ENCODE assay signal across 32 cellular contexts in genomic region chr16:26563018-26563417, GRCh38.
DNase-seq lines count a peak whose midpoint lies in the region; ATAC-seq, FAIRE-seq and TF ChIP-seq lines count a peak whose summit lies in the region.
"Had no signal": no experiment of that assay in that cellular context is flagged by ENCODE, and none has a peak within 500 bp of the region (broad histone marks: within the 10 kb centered on the region; RNA-seq: fewer than 3 reads in every experiment).

No MANE protein-coding gene starts in this region.

- no peak for TF ChIP-seq CTCF in HepG2 (CRISPR knock-in tag; IDR thresholded peaks at IDR 0.05)
- no peak for TF ChIP-seq CTCF in right lobe of liver (IDR thresholded peaks at IDR 0.05)
- TF ChIP-seq CTCF in A549 (IDR thresholded peaks at IDR 0.05), result no peak
- no peak for TF ChIP-seq CTCF in K562 (IDR thresholded peaks at IDR 0.05 in 2 of 3, conservative IDR thresholded peaks at IDR 0.05 in 1 of 3; ENCODE audit: insufficient read depth in 2 of 3, low read depth in 1 of 3, low read length in 3 of 3)
- TF ChIP-seq CTCF in prostate gland (IDR thresholded peaks at IDR 0.05), result no peak

- H3K9me3 ChIP-seq in HepG2 (ENCODE audit: low read length) (no peaks in the 10 kb centered on the region), right lobe of liver (no peaks in the 10 kb centered on the region), A549 (no peaks in the 10 kb centered on the region), K562 (replicated peaks; ENCODE audit: control insufficient read depth, insufficient read depth, low read depth, low read length) (no peaks in the 10 kb centered on the region), prostate gland (no peaks in the 10 kb centered on the region)
- H3K9me3 ChIP-seq: BE2C; BLaER1; BLaER1 treated with 17β-estradiol and CSF1 and Interleukin-3, amounts not matched to agents 10 nM and 100 nM; Caco-2 had no signal

- H3K27me3 ChIP-seq in HepG2 (ENCODE audit: control insufficient read depth in 1 of 2, insufficient read depth in 2 of 2, low read length in 2 of 2) (no peaks in the 10 kb centered on the region; a peak in 1 of 5 replicates), right lobe of liver (no peaks in the 10 kb centered on the region), K562 (ENCODE audit: control insufficient read depth in 2 of 2, insufficient read depth in 2 of 2, low read length in 2 of 2) (no peaks in the 10 kb centered on the region), prostate gland (replicated peaks; ENCODE audit: insufficient read depth) (peaks cover 4% of the 10 kb centered on the region)
- H3K27me3 ChIP-seq: BE2C; BLaER1; BLaER1 treated with 17β-estradiol and CSF1 and Interleukin-3, amounts not matched to agents 10 nM and 100 nM had no signal

- CTCF ChIA-PET in HepG2 (lab: Yijun Ruan, JAX; ENCODE audit: low intra/inter-chr PET ratio, low total read pairs) (no interaction called here), A549 (lab: Yijun Ruan, JAX) (no interaction called here), K562 (lab: Yijun Ruan, JAX; ENCODE audit: low intra/inter-chr PET ratio) (no interaction called here)

- H3K4me2 ChIP-seq in HepG2 (ENCODE audit: low read depth, low read length), result no peak overlapping the region
- H3K4me2 ChIP-seq in A549, result no peak overlapping the region
- H3K4me2 ChIP-seq in K562 (ENCODE audit: insufficient read depth, low read length), result no peak overlapping the region
- H3K4me2 ChIP-seq: BLaER1; BLaER1 treated with 17β-estradiol and CSF1 and Interleukin-3, amounts not matched to agents 10 nM and 100 nM had no signal

- H3K4me1 ChIP-seq in HepG2 (ENCODE audit: insufficient read depth, low read length), result no peaks in the 10 kb centered on the region
- H3K4me1 ChIP-seq in right lobe of liver, result no peaks in the 10 kb centered on the region
- H3K4me1 ChIP-seq in A549, result no peaks in the 10 kb centered on the region
- H3K4me1 ChIP-seq in K562 (replicated peaks in 1 of 2; ENCODE audit: control insufficient read depth in 2 of 2, insufficient read depth in 2 of 2, low read length in 2 of 2), result no peaks in the 10 kb centered on the region
- H3K4me1 ChIP-seq in prostate gland (replicated peaks), result no peaks in the 10 kb centered on the region
- H3K4me1 ChIP-seq: BE2C; BLaER1; BLaER1 treated with 17β-estradiol and CSF1 and Interleukin-3, amounts not matched to agents 10 nM and 100 nM; Caco-2 had no signal

- H3K4me3 ChIP-seq in HepG2 (replicated peaks in 1 of 3; ENCODE audit: insufficient read depth in 1 of 3, low read depth in 2 of 3, low read length in 3 of 3) (no peak overlapping the region), right lobe of liver (no peak overlapping the region), A549 (no peak overlapping the region), K562 (no peak overlapping the region), prostate gland (no peak overlapping the region)
- H3K4me3 ChIP-seq: BLaER1; BLaER1 treated with 17β-estradiol and CSF1 and Interleukin-3, amounts not matched to agents 10 nM and 100 nM had no signal

- TF ChIP-seq EP300 in HepG2 (IDR thresholded peaks at IDR 0.05; ENCODE audit: low read depth in 2 of 2, low read length in 2 of 2), result no peak
- no peak for TF ChIP-seq EP300 in HepG2 (CRISPR knock-in tag; IDR thresholded peaks at IDR 0.05; ENCODE audit: borderline replicate concordance)
- TF ChIP-seq EP300 in A549 (IDR thresholded peaks at IDR 0.05), result no peak
- no peak for TF ChIP-seq EP300 in K562 (IDR thresholded peaks at IDR 0.05; ENCODE audit: low read length)

- H2AFZ ChIP-seq in HepG2 (ENCODE audit: low read length), result no peak overlapping the region
- no peak overlapping the region for H2AFZ ChIP-seq in K562 (ENCODE audit: low read depth, low read length)

- POLR2A ChIA-PET in HepG2 (lab: Yijun Ruan, JAX) (no interaction called here), A549 (lab: Yijun Ruan, JAX) (no interaction called here), K562 (lab: Yijun Ruan, JAX) (no interaction called here)

- H4K20me1 ChIP-seq in HepG2 (ENCODE audit: insufficient read depth, low read length) (no peaks in the 10 kb centered on the region), K562 (replicated peaks; ENCODE audit: control insufficient read depth, insufficient read depth, low read length) (no peaks in the 10 kb centered on the region)
- H4K20me1 ChIP-seq: BLaER1; BLaER1 treated with 17β-estradiol and CSF1 and Interleukin-3, amounts not matched to agents 10 nM and 100 nM had no signal

- no TSS peak for BruUV-seq in HepG2 (replicated peaks; lab: Mats Ljungman, UMichigan)
- BruUV-seq in K562 (replicated peaks; lab: Mats Ljungman, UMichigan), result no TSS peak

- ATAC-seq in HepG2, result no peak
- ATAC-seq in right lobe of liver, result no peak
- no peak for ATAC-seq in A549
- ATAC-seq in K562, result no peak
- ATAC-seq: CD8-positive, alpha-beta T cell had no signal

- intact Hi-C loops in HepG2 (cut with micrococcal nuclease; ENCODE audit: unreplicated experiment), result no loop called here
- intact Hi-C loops in right lobe of liver (cut with DNase I), result no loop called here
- intact Hi-C loops in K562 (cut with micrococcal nuclease), result no loop called here
- intact Hi-C loops in prostate gland (cut with DNase I), result no loop called here

- DNase-seq in HepG2 (ENCODE audit: low spot score), result no peak
- DNase-seq in right lobe of liver, result no peak
- no peak for DNase-seq in A549 (ENCODE audit: low read depth in 1 of 2, low spot score in 1 of 2)
- no peak for DNase-seq in K562 (ENCODE audit: extremely low read depth in 1 of 4, low spot score in 3 of 4)
- DNase-seq in prostate gland (ENCODE audit: low spot score), result no peak
- DNase-seq in activated naive CD4-positive, alpha-beta T cell treated with anti-CD3 and anti-CD28 coated beads, Interleukin-2, amount 50 U/mL, for 16 hours, result no peak
- DNase-seq: 8988T; ACHN; AML-193; BE2C; C1 segment of cervical spinal cord; Caco-2; Calu3; CD4-positive, alpha-beta memory T cell; CD4-positive, alpha-beta T cell; CD4-positive, CD25-positive, alpha-beta regulatory T cell; CD8-positive, alpha-beta memory T cell; CD8-positive, alpha-beta T cell; COR-L47; DMS 273 treated with DMSO at 0.1 percent for 48 hours; DMS153; DMS53; DMS79; DMS79 treated with DMSO at 0.1 percent for 48 hours; DND-41; EL had no signal

- no peaks in the 10 kb centered on the region for H3K9me1 ChIP-seq in K562 (ENCODE audit: control insufficient read depth, insufficient read depth, low read length)

- H3K36me3 ChIP-seq in HepG2 (replicated peaks in 1 of 2; ENCODE audit: control insufficient read depth in 1 of 2, insufficient read depth in 2 of 2, low read length in 2 of 2), result no peaks in the 10 kb centered on the region
- H3K36me3 ChIP-seq in right lobe of liver, result no peaks in the 10 kb centered on the region
- H3K36me3 ChIP-seq in K562 (ENCODE audit: control insufficient read depth, insufficient read depth, low read length), result no peaks in the 10 kb centered on the region
- no peaks in the 10 kb centered on the region for H3K36me3 ChIP-seq in prostate gland
- H3K36me3 ChIP-seq: BE2C; BLaER1; BLaER1 treated with 17β-estradiol and CSF1 and Interleukin-3, amounts not matched to agents 10 nM and 100 nM had no signal

- TF ChIP-seq RAD21 in HepG2 (CRISPR knock-in tag; IDR thresholded peaks at IDR 0.05) (no peak), A549 (conservative IDR thresholded peaks at IDR 0.05 in 1 of 2, IDR thresholded peaks at IDR 0.05 in 1 of 2) (no peak), K562 (CRISPR knock-in tag; conservative IDR thresholded peaks at IDR 0.05 in 1 of 2, IDR thresholded peaks at IDR 0.05 in 1 of 2) (no peak)

- 0% methylated on average over 2 of the region's 2 CpGs for WGBS in HepG2 (ENCODE audit: low lambda C conversion rate)
- 70% methylated on average over 2 of the region's 2 CpGs for WGBS in right lobe of liver (ENCODE audit: insufficient coverage, low coverage, low lambda C conversion rate, missing lambda C conversion rate)
- 0% methylated on average over 2 of the region's 2 CpGs for WGBS in A549 (ENCODE audit: missing lambda C conversion rate)
- 0% methylated on average over 2 of the region's 2 CpGs for WGBS in K562 (ENCODE audit: insufficient coverage, low coverage, missing lambda C conversion rate)
- WGBS in prostate gland, result 67% methylated on average over 2 of the region's 2 CpGs

- in situ Hi-C loops in HepG2 (cut with HindIII; ENCODE audit: extremely low pct_ligation_motif_present, low pct_unique_long_range_greater_than_20kb) (loop anchor here (25.0 kb wide), 1 partner anchor 726 kb away; no protein-coding TSS in a partner anchor), K562 (cut with MboI) (no loop called here)

- H3K79me2 ChIP-seq in HepG2 (ENCODE audit: insufficient read depth, low read length) (no peaks in the 10 kb centered on the region), K562 (ENCODE audit: control insufficient read depth, insufficient read depth, low read length) (no peaks in the 10 kb centered on the region)

- H3K27ac ChIP-seq in HepG2 (ENCODE audit: extremely low read length, insufficient read depth, low read length) (no peak overlapping the region), right lobe of liver (no peak overlapping the region), A549 (no peak overlapping the region), K562 (ENCODE audit: extremely low read depth, low read depth, low read length) (no peak overlapping the region), prostate gland (no peak overlapping the region)
- H3K27ac ChIP-seq: 22Rv1; BLaER1; BLaER1 treated with 17β-estradiol and CSF1 and Interleukin-3, amounts not matched to agents 10 nM and 100 nM; C4-2B had no signal

- TF ChIP-seq POLR2A in HepG2 (IDR thresholded peaks at IDR 0.05; ENCODE audit: insufficient read depth in 1 of 2, low read depth in 2 of 2, low read length in 2 of 2), result no peak
- TF ChIP-seq POLR2A in right lobe of liver (IDR thresholded peaks at IDR 0.05), result no peak
- TF ChIP-seq POLR2A in A549 (IDR thresholded peaks at IDR 0.05; ENCODE audit: low read length), result no peak
- no peak for TF ChIP-seq POLR2A in K562 (conservative IDR thresholded peaks at IDR 0.05)
- no peak for TF ChIP-seq POLR2A in prostate gland (IDR thresholded peaks at IDR 0.05)

- no peak for FAIRE-seq in HepG2 (lab: Jason Lieb, UNC)
- FAIRE-seq in A549 (lab: Jason Lieb, UNC), result no peak
- FAIRE-seq in K562 (lab: Jason Lieb, UNC), result no peak
- FAIRE-seq: A204.1, D721Med had no signal

- no peak overlapping the region for H3K9ac ChIP-seq in HepG2 (ENCODE audit: insufficient read depth, low read depth, low read length)
- H3K9ac ChIP-seq in K562 (ENCODE audit: insufficient read depth in 1 of 2, low read depth in 2 of 2, low read length in 2 of 2), result no peak overlapping the region
- H3K9ac ChIP-seq: BLaER1; BLaER1 treated with 17β-estradiol and CSF1 and Interleukin-3, amounts not matched to agents 10 nM and 100 nM had no signal

TF ChIP-seq in HepG2, 621 proteins besides CTCF, POLR2A, EP300 and RAD21 (continues in another document):
- TF ChIP-seq SAFB2 (CRISPR knock-in tag; IDR thresholded peaks at IDR 0.05; ENCODE audit: borderline replicate concordance, low read depth) (no peak), MAFF (IDR thresholded peaks at IDR 0.05; ENCODE audit: low read depth, low read length) (peak; percentile 65)

TF ChIP-seq in A549, 52 proteins besides CTCF, POLR2A, EP300 and RAD21 (continues in another document):
- TF ChIP-seq MAFK (IDR thresholded peaks at IDR 0.05; ENCODE audit: partially characterized antibody), result peak; percentile 54

TF ChIP-seq in K562, 482 proteins besides CTCF, POLR2A, EP300 and RAD21 (continues in another document):
- TF ChIP-seq MAFG (tag; conservative IDR thresholded peaks at IDR 0.05) (0 out of 2 replicates have a peak, but pooled peaks have one; percentile 12), CBX8 (IDR thresholded peaks at IDR 0.05; ENCODE audit: borderline replicate concordance, extremely low read depth, low read depth, low read length, poor library complexity, severe bottlenecking) (no peak)

Comparison
In these comparisons a context has a peak if more than half of its experiments do, and no peak if none do; other contexts are left out.
1. Of the 241 proteins assayed by ChIP-seq in both HepG2 and K562: peak only in HepG2: MAFF and MAFK; only in K562: MAFG; in both: none; in neither: 238.